Comparison of ENCODE assay signal across 31 cellular contexts in genomic region chr4:133045288-133045687, GRCh38.
DNase-seq lines count a peak whose midpoint lies in the region; ATAC-seq and TF ChIP-seq lines count a peak whose summit lies in the region.
"Had no signal": no experiment of that assay in that cellular context is flagged by ENCODE, and none has a peak within 500 bp of the region (broad histone marks: within the 10 kb centered on the region; RNA-seq: fewer than 3 reads in every experiment).

No MANE protein-coding gene starts in this region.

- H3K4me2 ChIP-seq in DND-41 (ENCODE audit: insufficient read depth, low read length) (peak overlapping the region; percentile 26; the same call in 1 of the 2 replicates), Karpas-422 (ENCODE audit: low read depth, low read length, poor library complexity, severe bottlenecking) (no peak overlapping the region), mesendoderm (ENCODE audit: low read length) (no peak overlapping the region)
- H3K4me2 ChIP-seq: A549; BLaER1; BLaER1 treated with 17β-estradiol and CSF1 and Interleukin-3, amounts not matched to agents 10 nM and 100 nM had no signal

- H3K9me2 ChIP-seq in Karpas-422 (replicated peaks; ENCODE audit: insufficient read depth, low read length): no peaks in the 10 kb centered on the region

- H3K27me3 ChIP-seq in DND-41 (ENCODE audit: insufficient read depth, low read length, poor library complexity) (no peaks in the 10 kb centered on the region), Karpas-422 (ENCODE audit: low read length) (no peaks in the 10 kb centered on the region), mesendoderm (ENCODE audit: insufficient read depth, low read length, poor library complexity) (no peaks in the 10 kb centered on the region)
- H3K27me3 ChIP-seq: BE2C; BLaER1; BLaER1 treated with 17β-estradiol and CSF1 and Interleukin-3, amounts not matched to agents 10 nM and 100 nM had no signal

- no peak overlapping the region for H2BK120ac ChIP-seq in mesendoderm (ENCODE audit: low read depth, low read length)

- H4K20me1 ChIP-seq in DND-41 (ENCODE audit: insufficient read depth, low read length) (no peaks in the 10 kb centered on the region), Karpas-422 (ENCODE audit: insufficient read depth, low read depth, low read length) (no peaks in the 10 kb centered on the region)
- H4K20me1 ChIP-seq: BLaER1; BLaER1 treated with 17β-estradiol and CSF1 and Interleukin-3, amounts not matched to agents 10 nM and 100 nM had no signal

- H2AK5ac ChIP-seq in mesendoderm (ENCODE audit: low read length): no peak overlapping the region

- H3K27ac ChIP-seq in DND-41 (ENCODE audit: low read length) (peak overlapping the region; percentile 63), Karpas-422 (ENCODE audit: low read length) (no peak overlapping the region), mesendoderm (ENCODE audit: low read depth, low read length) (no peak overlapping the region)
- H3K27ac ChIP-seq: 22Rv1; A549; BLaER1; BLaER1 treated with 17β-estradiol and CSF1 and Interleukin-3, amounts not matched to agents 10 nM and 100 nM; C4-2B had no signal

- no peak for TF ChIP-seq CTCF in DND-41 (IDR thresholded peaks at IDR 0.05; ENCODE audit: borderline replicate concordance, extremely low read depth, low read length, poor library complexity, severe bottlenecking)

- H3K56ac ChIP-seq in mesendoderm (ENCODE audit: low read length): no peak overlapping the region

- H2BK15ac ChIP-seq in mesendoderm (replicated peaks; ENCODE audit: low read depth): no peak overlapping the region

- H4K5ac ChIP-seq in mesendoderm (ENCODE audit: low read length): no peak overlapping the region

- H3K23ac ChIP-seq in mesendoderm (ENCODE audit: low read length): no peak overlapping the region

- DNase-seq in DND-41: peak; percentile 28
- peak; percentile 53 for DNase-seq in Jurkat, Clone E6-1 (ENCODE audit: low read depth, low spot score)
- no peak for DNase-seq in Karpas-422
- peak; percentile 4 for DNase-seq in mesendoderm
- DNase-seq in NCI-H146 treated with DMSO at 0.1 percent for 48 hours (lab: John Stamatoyannopoulos, UW; ENCODE audit: unreplicated experiment): no peak
- DNase-seq in DMS 273 treated with DMSO at 0.1 percent for 48 hours (lab: John Stamatoyannopoulos, UW): no peak
- DNase-seq: 8988T; ACHN; AML-193; BE2C; C1 segment of cervical spinal cord; Caco-2; Calu3; CD4-positive, alpha-beta memory T cell; CD4-positive, alpha-beta T cell; CD4-positive, CD25-positive, alpha-beta regulatory T cell; CD8-positive, alpha-beta memory T cell; CD8-positive, alpha-beta T cell; COR-L47; DMS153; DMS53; DMS79; DMS79 treated with DMSO at 0.1 percent for 48 hours; EL had no signal

- peaks cover 17% of the 10 kb centered on the region for H3K4me1 ChIP-seq in DND-41 (ENCODE audit: insufficient read depth, low read length)
- no peaks in the 10 kb centered on the region for H3K4me1 ChIP-seq in Karpas-422 (ENCODE audit: low read length)
- no peaks in the 10 kb centered on the region for H3K4me1 ChIP-seq in mesendoderm (ENCODE audit: control insufficient read depth, low read depth, low read length)
- H3K4me1 ChIP-seq: A549; BE2C; BLaER1; BLaER1 treated with 17β-estradiol and CSF1 and Interleukin-3, amounts not matched to agents 10 nM and 100 nM; Caco-2 had no signal

- H2AFZ ChIP-seq in DND-41 (ENCODE audit: low read depth, low read length) (no peak overlapping the region; the same call in 1 of the 2 replicates), Karpas-422 (ENCODE audit: low read length) (peak overlapping the region; percentile 74; the same call in 1 of the 2 replicates)

- no peaks in the 10 kb centered on the region for H3K79me1 ChIP-seq in mesendoderm (ENCODE audit: low read length)

- H2BK5ac ChIP-seq in mesendoderm (ENCODE audit: low read length): no peak overlapping the region

- peak; percentile 85 for ATAC-seq in DND-41 (ENCODE audit: insufficient read depth, low read depth)
- ATAC-seq in HG02840 (IDR thresholded peaks at IDR 0.05; ENCODE audit: low FRiP score, unreplicated experiment): no peak
- no peak for ATAC-seq in GM19467 (IDR thresholded peaks at IDR 0.05; ENCODE audit: unreplicated experiment)
- ATAC-seq: A549; CD8-positive, alpha-beta T cell had no signal

- no peak overlapping the region for H3K18ac ChIP-seq in mesendoderm (ENCODE audit: low read length)

- no CpG with 5 or more reads among the region's 1 CpG for WGBS in mesendoderm (ENCODE audit: extremely low coverage, insufficient coverage, low lambda C conversion rate)

- H3K36me3 ChIP-seq in DND-41 (ENCODE audit: insufficient read depth, low read length) (no peaks in the 10 kb centered on the region), Karpas-422 (ENCODE audit: insufficient read depth, low read length) (no peaks in the 10 kb centered on the region), mesendoderm (ENCODE audit: control insufficient read depth, insufficient read depth, low read length) (no peaks in the 10 kb centered on the region)
- H3K36me3 ChIP-seq: BE2C; BLaER1; BLaER1 treated with 17β-estradiol and CSF1 and Interleukin-3, amounts not matched to agents 10 nM and 100 nM had no signal

- no peaks in the 10 kb centered on the region for H3K79me2 ChIP-seq in DND-41 (ENCODE audit: insufficient read depth, low read length)
- no peaks in the 10 kb centered on the region for H3K79me2 ChIP-seq in Karpas-422 (ENCODE audit: low read length)
- H3K79me2 ChIP-seq in mesendoderm (ENCODE audit: control insufficient read depth, insufficient read depth, low read length): no peaks in the 10 kb centered on the region

- no peak overlapping the region for H3K9ac ChIP-seq in DND-41 (ENCODE audit: low read depth, low read length)
- no peak overlapping the region for H3K9ac ChIP-seq in Karpas-422 (ENCODE audit: low read length)
- no peak overlapping the region for H3K9ac ChIP-seq in mesendoderm (ENCODE audit: low read length)
- H3K9ac ChIP-seq: BLaER1; BLaER1 treated with 17β-estradiol and CSF1 and Interleukin-3, amounts not matched to agents 10 nM and 100 nM had no signal

- H3K9me3 ChIP-seq in DND-41 (ENCODE audit: insufficient read depth, low read length, severe bottlenecking) (peaks cover 18% of the 10 kb centered on the region), Karpas-422 (ENCODE audit: low read length) (peaks cover 16% of the 10 kb centered on the region)
- H3K9me3 ChIP-seq: A549, BE2C, Caco-2 had no signal

- H4K8ac ChIP-seq in mesendoderm (ENCODE audit: low read depth, low read length): no peak overlapping the region

- H3K4ac ChIP-seq in mesendoderm (ENCODE audit: low read depth, low read length): no peak overlapping the region

- H3K4me3 ChIP-seq in DND-41 (ENCODE audit: low read depth in 1 of 2, low read length in 2 of 2): no peak overlapping the region
- H3K4me3 ChIP-seq in Jurkat, Clone E6-1 (ENCODE audit: low read length): no peak overlapping the region
- H3K4me3 ChIP-seq in Karpas-422 (ENCODE audit: low read length): no peak overlapping the region
- no peak overlapping the region for H3K4me3 ChIP-seq in mesendoderm (ENCODE audit: low read length)
- H3K4me3 ChIP-seq: A549; BLaER1; BLaER1 treated with 17β-estradiol and CSF1 and Interleukin-3, amounts not matched to agents 10 nM and 100 nM had no signal

Comparison
In these comparisons a context has a peak if more than half of its experiments do, and no peak if none do; other contexts are left out.
1. DNase-seq: peak in DND-41 (single experiment), Jurkat, Clone E6-1 (single experiment) and mesendoderm (single experiment); none in Karpas-422 (single experiment), NCI-H146 treated with DMSO at 0.1 percent for 48 hours (single experiment) and DMS 273 treated with DMSO at 0.1 percent for 48 hours (single experiment).